In the genomic region with DNA sequence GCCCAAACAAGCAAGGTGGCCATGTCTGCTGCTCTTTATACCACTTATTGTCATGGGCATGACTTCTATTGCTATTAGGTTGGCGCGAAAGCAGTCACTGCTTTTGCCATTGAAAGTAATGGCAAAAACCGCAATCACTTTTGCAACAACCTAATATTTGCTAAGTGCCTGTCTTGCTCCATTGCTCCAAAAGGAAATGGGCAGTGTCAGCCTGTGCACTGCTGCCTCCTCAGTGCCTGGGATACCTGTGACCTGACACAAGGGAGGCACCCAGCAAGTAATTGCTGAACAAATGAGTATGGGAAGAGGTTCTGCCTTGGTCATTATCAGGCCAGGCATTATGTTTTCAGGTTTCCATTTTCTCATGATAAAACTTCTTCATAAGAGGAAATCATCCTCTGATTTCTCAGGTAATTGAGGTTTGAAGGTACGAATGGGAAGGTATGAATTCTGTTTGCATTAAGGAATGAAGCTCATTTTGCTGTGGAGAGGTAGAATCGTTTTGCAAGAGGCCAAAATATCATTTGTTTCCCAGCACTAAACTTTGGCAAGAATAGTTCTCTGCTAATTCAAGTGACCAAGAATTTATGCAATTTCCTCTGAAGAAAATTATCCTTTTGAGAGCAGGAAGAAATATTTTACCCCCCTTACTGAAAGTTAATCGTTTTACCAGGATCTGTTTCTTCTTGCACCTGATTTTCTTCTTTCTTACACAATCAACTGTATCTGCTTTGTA, we compare ENCODE assay signal across 14 cellular contexts.
DNase-seq lines count a peak whose midpoint lies in the region; ATAC-seq and TF ChIP-seq lines count a peak whose summit lies in the region.
"Had no signal": no experiment of that assay in that cellular context is flagged by ENCODE, and none has a peak within 500 bp of the region (broad histone marks: within the 10 kb centered on the region; RNA-seq: fewer than 3 reads in every experiment).

No MANE protein-coding gene starts in this region.

- H3K4me3 ChIP-seq in MG63, result no peak overlapping the region

- H3K27ac ChIP-seq in angular gyrus (ENCODE audit: low read depth, low read length), result peak overlapping the region; percentile 87

- intact Hi-C loops in CD14-positive monocyte (cut with micrococcal nuclease) (loop anchor here in 1 of 2 donors (10.0 kb wide), 1 partner anchor 414 kb away; no protein-coding TSS in a partner anchor), left cardiac atrium (cut with DNase I) (no loop called here), sciatic nerve (cut with DNase I) (no loop called here)
- intact Hi-C loops in activated CD4-positive, alpha-beta T cell treated with anti-CD3 and anti-CD28 coated beads for 36 hours (cut with DNase I, micrococcal nuclease), result no loop called here

- H3K4me1 Mint-ChIP-seq in CD14-positive monocyte, result peaks cover 33% of the 10 kb centered on the region
- H3K4me1 Mint-ChIP-seq in activated CD4-positive, alpha-beta T cell treated with anti-CD3 and anti-CD28 coated beads for 36 hours, result peaks cover 2% of the 10 kb centered on the region

- H3K36me3 ChIP-seq in MG63, result no peaks in the 10 kb centered on the region

- CTCF ChIA-PET in activated CD4-positive, alpha-beta T cell treated with anti-CD3 and anti-CD28 coated beads for 36 hours (lab: Charles Lee), result interaction anchor here (0.7 kb wide), 1 partner anchor 410 kb away, joined by 3 read pairs; no protein-coding TSS in a partner anchor

- H3K27ac Mint-ChIP-seq in CD14-positive monocyte, result peak overlapping the region; percentile 18 to 92 (median 37)
- no peak overlapping the region for H3K27ac Mint-ChIP-seq in activated CD4-positive, alpha-beta T cell treated with anti-CD3 and anti-CD28 coated beads for 36 hours
- H3K27ac Mint-ChIP-seq: activated CD4-positive, alpha-beta T cell treated with anti-CD3 and anti-CD28 coated beads, Interleukin-2, amount 10 ng/mL, durations not matched to agents 24 days and 14 days; dendritic cell treated with granulocyte-macrophage colony-stimulating factor and Interleukin-4, amounts not matched to agents 40 ng/mL and 50 ng/mL, for 4 days had no signal

- ATAC-seq in left cardiac atrium (peak; percentile 16 to 22), sciatic nerve (peak; percentile 77), GM18873 (IDR thresholded peaks at IDR 0.05; ENCODE audit: low FRiP score, unreplicated experiment) (no peak)
- ATAC-seq in activated CD4-positive, alpha-beta T cell treated with anti-CD3 and anti-CD28 coated beads for 36 hours, result no peak

- no peak for DNase-seq in CD14-positive monocyte (ENCODE audit: low spot score)
- no peak for DNase-seq in left cardiac atrium
- DNase-seq in sciatic nerve (ENCODE audit: low spot score), result no peak
- no peak for DNase-seq in NCI-H526 treated with DMSO at 0.1 percent for 48 hours (lab: John Stamatoyannopoulos, UW)
- DNase-seq in activated CD4-positive, alpha-beta T cell treated with anti-CD3 and anti-CD28 coated beads for 36 hours, result no peak
- DNase-seq in MG63, result no peak
- DNase-seq: activated CD4-positive, alpha-beta T cell treated with anti-CD3 and anti-CD28 coated beads, Interleukin-2, amount 10 ng/mL, durations not matched to agents 24 days and 14 days; activated effector memory CD4-positive, alpha-beta T cell treated with anti-CD3 and anti-CD28 coated beads, Interleukin-2, amount 50 U/mL, for 16 hours; glutamatergic neuron; NCI-H1417; NCI-H69 had no signal

- POLR2A ChIA-PET in activated CD4-positive, alpha-beta T cell treated with anti-CD3 and anti-CD28 coated beads for 36 hours (lab: Charles Lee), result no interaction called here

- TF ChIP-seq CTCF in CD14-positive monocyte (IDR thresholded peaks at IDR 0.05), result no peak

- H3K36me3 Mint-ChIP-seq in CD14-positive monocyte, result peaks cover 0 to 1% of the 10 kb centered on the region in 2 donors
- no peaks in the 10 kb centered on the region for H3K36me3 Mint-ChIP-seq in activated CD4-positive, alpha-beta T cell treated with anti-CD3 and anti-CD28 coated beads for 36 hours (ENCODE audit: low read depth)

- H3K27me3 ChIP-seq in MG63, result no peaks in the 10 kb centered on the region

- peaks cover 2 to 3% (median 2%) of the 10 kb centered on the region in 3 donors for H3K27me3 Mint-ChIP-seq in CD14-positive monocyte (ENCODE audit: low read depth in 3 of 3)
- no peaks in the 10 kb centered on the region for H3K27me3 Mint-ChIP-seq in activated CD4-positive, alpha-beta T cell treated with anti-CD3 and anti-CD28 coated beads for 36 hours
- H3K27me3 Mint-ChIP-seq: activated CD4-positive, alpha-beta T cell treated with anti-CD3 and anti-CD28 coated beads, Interleukin-2, amount 10 ng/mL, durations not matched to agents 24 days and 14 days had no signal

- peaks cover 0 to 9% (median 0%) of the 10 kb centered on the region in 7 donors for H3K9me3 Mint-ChIP-seq in CD14-positive monocyte
- no peaks in the 10 kb centered on the region for H3K9me3 Mint-ChIP-seq in activated CD4-positive, alpha-beta T cell treated with anti-CD3 and anti-CD28 coated beads for 36 hours (ENCODE audit: low read depth)
- H3K9me3 Mint-ChIP-seq: dendritic cell treated with granulocyte-macrophage colony-stimulating factor and Interleukin-4, amounts not matched to agents 40 ng/mL and 50 ng/mL, for 4 days had no signal

- no peaks in the 10 kb centered on the region for H3K9me3 ChIP-seq in MG63

- peak overlapping the region in 1 of 2 donors; percentile 73 for H3K4me3 Mint-ChIP-seq in CD14-positive monocyte
- H3K4me3 Mint-ChIP-seq in activated CD4-positive, alpha-beta T cell treated with anti-CD3 and anti-CD28 coated beads for 36 hours, result no peak overlapping the region
- H3K4me3 Mint-ChIP-seq: activated CD4-positive, alpha-beta T cell treated with anti-CD3 and anti-CD28 coated beads, Interleukin-2, amount 10 ng/mL, durations not matched to agents 24 days and 14 days; dendritic cell treated with granulocyte-macrophage colony-stimulating factor and Interleukin-4, amounts not matched to agents 40 ng/mL and 50 ng/mL, for 4 days had no signal

Comparison
In these comparisons a context has a peak if more than half of its experiments do, and no peak if none do; other contexts are left out.
1. ATAC-seq: peak in left cardiac atrium (2 of 2) and sciatic nerve (single experiment); none in GM18873 (single experiment) and activated CD4-positive, alpha-beta T cell treated with anti-CD3 and anti-CD28 coated beads for 36 hours (single experiment).